Comparison of ENCODE assay signal across 15 cellular contexts in genomic region chr20:10666221-10667076, GRCh38. TPM values are rescaled to one million over a fixed set of nuclear protein-coding genes. Genes with fewer than 3 reads are reported as not detected.
DNase-seq lines count a peak whose midpoint lies in the region; ATAC-seq, FAIRE-seq and TF ChIP-seq lines count a peak whose summit lies in the region.
"Had no signal": no experiment of that assay in that cellular context is flagged by ENCODE, and none has a peak within 500 bp of the region (broad histone marks: within the 10 kb centered on the region; RNA-seq: fewer than 3 reads in every experiment).

No MANE protein-coding gene starts in this region.

- H3K9me3 ChIP-seq in A549 (no peaks in the 10 kb centered on the region), gastroesophageal sphincter (no peaks in the 10 kb centered on the region), prostate gland (no peaks in the 10 kb centered on the region)

- peaks cover 1% of the 10 kb centered on the region for H3K27me3 ChIP-seq in gastroesophageal sphincter
- no peaks in the 10 kb centered on the region for H3K27me3 ChIP-seq in prostate gland (replicated peaks; ENCODE audit: insufficient read depth)

- 90% methylated on average over 7 of the region's 7 CpGs for WGBS in A549 (ENCODE audit: missing lambda C conversion rate)
- 52 to 79% (median 64%) methylated on average over 7 of the region's 7 CpGs for WGBS in adipose tissue, 3 donors
- 68 to 80% methylated on average over 3 to 5 of the region's 7 CpGs for WGBS in gastroesophageal sphincter (ENCODE audit: low coverage in 1 of 2), 2 donors
- WGBS in prostate gland, result 45% methylated on average over 7 of the region's 7 CpGs

- no peak for TF ChIP-seq RAD21 in A549 (conservative IDR thresholded peaks at IDR 0.05 in 1 of 2, IDR thresholded peaks at IDR 0.05 in 1 of 2)

- in situ Hi-C loops in KBM-7 (cut with MboI; ENCODE audit: low pct_unique_long_range_greater_than_20kb, low sequenced_read_pairs), result loop anchor here (25.0 kb wide), 1 partner anchor 204 kb away; no protein-coding TSS in a partner anchor

- TF ChIP-seq EP300 in A549 (IDR thresholded peaks at IDR 0.05), result no peak
- TF ChIP-seq EP300 in gastroesophageal sphincter (IDR thresholded peaks at IDR 0.05), result no peak

- intact Hi-C loops in prostate gland (cut with DNase I), result no loop called here

- H3K4me3 ChIP-seq in A549 (peak overlapping the region; percentile 3; the same call in 1 of the 3 replicates), gastroesophageal sphincter (peak overlapping the region in 1 of 2 donors; percentile 25), prostate gland (no peak overlapping the region)

- H3K36me3 ChIP-seq in gastroesophageal sphincter (peaks cover 0 to 43% of the 10 kb centered on the region in 2 donors), prostate gland (no peaks in the 10 kb centered on the region)

- CTCF ChIA-PET in A549 (lab: Yijun Ruan, JAX), result interaction anchor here (1.0 to 2.0 kb wide), 3 partner anchors 16 to 721 kb away, joined by 3 to 5 read pairs (median 4); no protein-coding TSS in a partner anchor

- DNase-seq in A549 (ENCODE audit: low read depth in 1 of 2, low spot score in 1 of 2), result no peak
- DNase-seq in prostate gland (ENCODE audit: low spot score), result no peak
- DNase-seq in NCI-H146 (lab: John Stamatoyannopoulos, UW), result no peak
- DNase-seq in dedifferentiated amniotic fluid mesenchymal stem cell (ENCODE audit: extremely low spot score), result no peak
- no peak for DNase-seq in KBM-7
- DNase-seq: activated CD4-positive, alpha-beta T cell treated with anti-CD3 and anti-CD28 coated beads for 36 hours; glutamatergic neuron; midbrain; MM.1S; stimulated activated CD4-positive, alpha-beta T cell treated with anti-CD3 and anti-CD28 coated beads, Interleukin-15, amount 100 ng/mL, for 24 hours had no signal

- H3K27ac ChIP-seq in A549 (peak overlapping the region; percentile 47 to 82), adipose tissue (ENCODE audit: low read depth, low read length) (peak overlapping the region; percentile 58), gastroesophageal sphincter (peak overlapping the region in 3 of 4 donors; percentile 35 to 70 (median 70)), prostate gland (peak overlapping the region; percentile 68)

- TF ChIP-seq CTCF in A549 (IDR thresholded peaks at IDR 0.05) (no peak), gastroesophageal sphincter (IDR thresholded peaks at IDR 0.05) (no peak), prostate gland (IDR thresholded peaks at IDR 0.05) (no peak)

- peak overlapping the region; percentile 91 for H3K4me2 ChIP-seq in A549

- FAIRE-seq in A549 (lab: Jason Lieb, UNC), result no peak
- FAIRE-seq: GM18507 had no signal

- no peak for TF ChIP-seq POLR2A in A549 (IDR thresholded peaks at IDR 0.05; ENCODE audit: low read length)
- TF ChIP-seq POLR2A in gastroesophageal sphincter (IDR thresholded peaks at IDR 0.05), result no peak
- TF ChIP-seq POLR2A in prostate gland (IDR thresholded peaks at IDR 0.05), result no peak

- ATAC-seq in A549 (no peak; a peak in 1 of 6 replicates), gastroesophageal sphincter (no peak), GM19467 (IDR thresholded peaks at IDR 0.05; ENCODE audit: unreplicated experiment) (no peak)
- ATAC-seq: activated CD4-positive, alpha-beta T cell treated with anti-CD3 and anti-CD28 coated beads for 36 hours; activated T-helper 17 cell treated with anti-CD3 and anti-CD28 coated beads, Interleukin-2, amount 50 U/mL, for 72 hours had no signal

- POLR2A ChIA-PET in A549 (lab: Yijun Ruan, JAX), result interaction anchor here (1.2 kb wide), 1 partner anchor 541 kb away, joined by 5 read pairs; no protein-coding TSS in a partner anchor

- peaks cover 86% of the 10 kb centered on the region for H3K4me1 ChIP-seq in A549
- peaks cover 0 to 92% (median 6%) of the 10 kb centered on the region in 3 donors for H3K4me1 ChIP-seq in gastroesophageal sphincter
- H3K4me1 ChIP-seq in prostate gland (replicated peaks), result peaks cover 33% of the 10 kb centered on the region

TF ChIP-seq in A549, 52 proteins besides CTCF, POLR2A, EP300 and RAD21:
- TF ChIP-seq HES2 (IDR thresholded peaks at IDR 0.05), result no peak
- no peak for TF ChIP-seq ESRRA (IDR thresholded peaks at IDR 0.05; ENCODE audit: borderline replicate concordance, low read length)
- no peak for TF ChIP-seq SREBF2 (IDR thresholded peaks at IDR 0.05)
- TF ChIP-seq EHMT2 (IDR thresholded peaks at IDR 0.05; ENCODE audit: low read depth), result no peak
- no peak for TF ChIP-seq KDM5A (IDR thresholded peaks at IDR 0.05)
- no peak for TF ChIP-seq RCOR1 (IDR thresholded peaks at IDR 0.05; ENCODE audit: low read depth, low read length)
- TF ChIP-seq NPAS2 (CRISPR knock-in tag; IDR thresholded peaks at IDR 0.05; ENCODE audit: borderline replicate concordance), result no peak
- TF ChIP-seq HMGXB4 (CRISPR knock-in tag; IDR thresholded peaks at IDR 0.05; ENCODE audit: borderline replicate concordance), result no peak
- no peak for TF ChIP-seq FOXS1 (CRISPR knock-in tag; IDR thresholded peaks at IDR 0.05)
- no peak for TF ChIP-seq CHD4 (IDR thresholded peaks at IDR 0.05; ENCODE audit: borderline replicate concordance)
- no peak for TF ChIP-seq RARB (CRISPR knock-in tag; IDR thresholded peaks at IDR 0.05)
- TF ChIP-seq JUNB (IDR thresholded peaks at IDR 0.05), result no peak
- TF ChIP-seq PHF8 (IDR thresholded peaks at IDR 0.05; ENCODE audit: borderline replicate concordance, low read depth), result no peak
- no peak for TF ChIP-seq BHLHE40 (IDR thresholded peaks at IDR 0.05; ENCODE audit: low read depth, low read length)
- TF ChIP-seq ZNF302 (CRISPR knock-in tag; IDR thresholded peaks at IDR 0.05), result no peak

RNA-seq across cellular contexts. Expression of gene JAG1, which starts 7.3 kb away (rescaled TPM):
- polyA plus RNA-seq in A549 (2011; rRNA removed) (90.0 and 141 TPM in 2 replicates), A549 (2017; fragmentation: RNase III; extraction: RNeasy Plus Mini Kit Qiagen cat#74134 plus additional on column Dnase treatment) (75.7 to 80.9 TPM (median 80.8 TPM) in 3 replicates), adipose tissue (10 to 100 TPM; 11.9 to 39.6 (median 17.9) TPM)
- 34.0 and 43.4 TPM in 2 replicates for polyA plus RNA-seq in A549 (2012; cell fraction: cytosol; rRNA removed)
- 147 and 253 TPM in 2 replicates for polyA plus RNA-seq in A549 (2012; cell fraction: nucleus; rRNA removed)
- 334 and 370 TPM in 2 replicates for polyA minus RNA-seq in A549 (2011; rRNA and poly(A)+ RNA removed)
- total RNA-seq in gastroesophageal sphincter (10 to 100 TPM; 34.3 to 81.9 (median 45.7) TPM), prostate gland (10 to 100 TPM; 46.5 to 72.3 TPM)
